In genomic region chr12:46675736-46676135, GRCh38 we compare ENCODE assay signal across 9 cellular contexts.
DNase-seq lines count a peak whose midpoint lies in the region; ATAC-seq and TF ChIP-seq lines count a peak whose summit lies in the region.
"Had no signal": no experiment of that assay in that cellular context is flagged by ENCODE, and none has a peak within 500 bp of the region (broad histone marks: within the 10 kb centered on the region; RNA-seq: fewer than 3 reads in every experiment).

No MANE protein-coding gene starts in this region.

- peaks cover 21% of the 10 kb centered on the region for H3K4me1 ChIP-seq in A673 (ENCODE audit: insufficient read depth, low read length, poor library complexity, severe bottlenecking)

- H3K9me3 Mint-ChIP-seq in activated naive CD8-positive, alpha-beta T cell treated with anti-CD3 and anti-CD28 coated beads for 36 hours: no peaks in the 10 kb centered on the region
- no peaks in the 10 kb centered on the region for H3K9me3 Mint-ChIP-seq in activated T-helper 17 cell treated with anti-CD3 and anti-CD28 coated beads, Interleukin-2, amount 50 U/mL, for 72 hours
- H3K9me3 Mint-ChIP-seq: dendritic cell treated with granulocyte-macrophage colony-stimulating factor and Interleukin-4, amounts not matched to agents 40 ng/mL and 50 ng/mL, for 4 days had no signal

- no peak overlapping the region for H3K27ac ChIP-seq in A673 (ENCODE audit: low read depth, low read length, poor library complexity, severe bottlenecking)

- H3K27ac Mint-ChIP-seq in activated naive CD8-positive, alpha-beta T cell treated with anti-CD3 and anti-CD28 coated beads for 36 hours: no peak overlapping the region
- no peak overlapping the region for H3K27ac Mint-ChIP-seq in activated T-helper 17 cell treated with anti-CD3 and anti-CD28 coated beads, Interleukin-2, amount 50 U/mL, for 72 hours
- H3K27ac Mint-ChIP-seq: dendritic cell treated with granulocyte-macrophage colony-stimulating factor and Interleukin-4, amounts not matched to agents 40 ng/mL and 50 ng/mL, for 4 days had no signal

- no peaks in the 10 kb centered on the region for H3K9me3 ChIP-seq in A673 (ENCODE audit: low read depth, low read length, poor library complexity, severe bottlenecking)

- no peaks in the 10 kb centered on the region for H3K27me3 ChIP-seq in A673 (replicated peaks; ENCODE audit: insufficient read depth, low read depth, low read length, poor library complexity)

- no peaks in the 10 kb centered on the region for H3K4me1 Mint-ChIP-seq in activated naive CD8-positive, alpha-beta T cell treated with anti-CD3 and anti-CD28 coated beads for 36 hours
- peaks cover 4% of the 10 kb centered on the region for H3K4me1 Mint-ChIP-seq in activated T-helper 17 cell treated with anti-CD3 and anti-CD28 coated beads, Interleukin-2, amount 50 U/mL, for 72 hours

- H3K4me3 ChIP-seq in A673 (ENCODE audit: low read depth, low read length, poor library complexity, severe bottlenecking): no peak overlapping the region
- no peak overlapping the region for H3K4me3 ChIP-seq in GM12864 (ENCODE audit: low read depth, low read length)
- no peak overlapping the region for H3K4me3 ChIP-seq in retinal pigment epithelial cell (ENCODE audit: low read length)

- BruUV-seq in A673 (replicated peaks; lab: Mats Ljungman, UMichigan): no TSS peak

- no peaks in the 10 kb centered on the region for H3K27me3 Mint-ChIP-seq in activated naive CD8-positive, alpha-beta T cell treated with anti-CD3 and anti-CD28 coated beads for 36 hours
- peaks cover 6% of the 10 kb centered on the region for H3K27me3 Mint-ChIP-seq in activated T-helper 17 cell treated with anti-CD3 and anti-CD28 coated beads, Interleukin-2, amount 50 U/mL, for 72 hours
- H3K27me3 Mint-ChIP-seq: dendritic cell treated with granulocyte-macrophage colony-stimulating factor and Interleukin-4, amounts not matched to agents 40 ng/mL and 50 ng/mL, for 4 days had no signal

- TF ChIP-seq CTCF in A673 (conservative IDR thresholded peaks at IDR 0.05; ENCODE audit: low read depth, low read length): peak; percentile 65
- peak; percentile 37 for TF ChIP-seq CTCF in GM12864 (IDR thresholded peaks at IDR 0.05; ENCODE audit: low read depth, low read length, missing control alignments)
- peak; percentile 58 for TF ChIP-seq CTCF in retinal pigment epithelial cell (conservative IDR thresholded peaks at IDR 0.05; ENCODE audit: low read depth, low read length)

- CTCF ChIA-PET in A673 (lab: Charles Lee): interaction anchor here (0.7 to 2.8 kb wide), 2 partner anchors 345 to 1856 kb away, joined by 6 to 9 read pairs; no protein-coding TSS in a partner anchor

- intact Hi-C loops in A673 (cut with micrococcal nuclease; ENCODE audit: unreplicated experiment): loop anchor here (2.0 to 5.0 kb wide), 6 partner anchors 257 to 603 kb away; no protein-coding TSS in a partner anchor

- no peak for ATAC-seq in activated T-helper 17 cell treated with anti-CD3 and anti-CD28 coated beads, Interleukin-2, amount 50 U/mL, for 72 hours (replicated peaks)
- no peak for ATAC-seq in GM18505 (IDR thresholded peaks at IDR 0.05; ENCODE audit: unreplicated experiment)

- no peak overlapping the region for H3K4me3 Mint-ChIP-seq in activated naive CD8-positive, alpha-beta T cell treated with anti-CD3 and anti-CD28 coated beads for 36 hours
- no peak overlapping the region for H3K4me3 Mint-ChIP-seq in activated T-helper 17 cell treated with anti-CD3 and anti-CD28 coated beads, Interleukin-2, amount 50 U/mL, for 72 hours
- H3K4me3 Mint-ChIP-seq: dendritic cell treated with granulocyte-macrophage colony-stimulating factor and Interleukin-4, amounts not matched to agents 40 ng/mL and 50 ng/mL, for 4 days had no signal

- no peaks in the 10 kb centered on the region for H3K36me3 ChIP-seq in A673 (ENCODE audit: insufficient read depth, low read length, poor library complexity, severe bottlenecking)

- no peaks in the 10 kb centered on the region for H3K36me3 Mint-ChIP-seq in activated naive CD8-positive, alpha-beta T cell treated with anti-CD3 and anti-CD28 coated beads for 36 hours
- H3K36me3 Mint-ChIP-seq in activated T-helper 17 cell treated with anti-CD3 and anti-CD28 coated beads, Interleukin-2, amount 50 U/mL, for 72 hours (ENCODE audit: low read depth): no peaks in the 10 kb centered on the region

- DNase-seq in A673 (ENCODE audit: low spot score) (peak; percentile 82), GM12864 (ENCODE audit: low read depth) (no peak), RPMI8226 (peak; percentile 35), fibroblast of the conjunctiva (ENCODE audit: low read depth) (peak; percentile 28), retinal pigment epithelial cell (ENCODE audit: low read depth) (no peak)
- DNase-seq in activated naive CD8-positive, alpha-beta T cell treated with anti-CD3 and anti-CD28 coated beads for 36 hours: no peak

- TF ChIP-seq POLR2A in GM18505 (IDR thresholded peaks at IDR 0.05; ENCODE audit: borderline replicate concordance, extremely low read depth, insufficient read depth, insufficient read length): no peak

- POLR2A ChIA-PET in A673 (lab: Charles Lee; ENCODE audit: low non-redundant PET): no interaction called here

Comparison
In these comparisons a context has a peak if more than half of its experiments do, and no peak if none do; other contexts are left out.
1. DNase-seq: peak in A673 (single experiment), RPMI8226 (single experiment) and fibroblast of the conjunctiva (single experiment); none in GM12864 (single experiment), retinal pigment epithelial cell (single experiment) and activated naive CD8-positive, alpha-beta T cell treated with anti-CD3 and anti-CD28 coated beads for 36 hours (single experiment).
2. Peak in every context shown above with its lines, with median percentiles within 50 percentile points of each other: CTCF ChIP-seq.